Comparison of ENCODE assay signal across 8 cellular contexts in genomic region chr1:84506729-84507453, GRCh38. TPM values are rescaled to one million over a fixed set of nuclear protein-coding genes. Genes with fewer than 3 reads are reported as not detected.
DNase-seq lines count a peak whose midpoint lies in the region; ATAC-seq and TF ChIP-seq lines count a peak whose summit lies in the region.

No MANE protein-coding gene starts in this region.

- peak overlapping the region; percentile 81 for H2AFZ ChIP-seq in SK-N-SH (ENCODE audit: low read depth)

- peak overlapping the region; percentile 71 to 81 for H3K4me3 ChIP-seq in SK-N-SH (ENCODE audit: low read depth in 2 of 2, low read length in 1 of 2)

- H3K36me3 Mint-ChIP-seq in WTC11, result 0 out of 2 replicates have a peak, but pooled peaks cover 6% of the 10 kb centered on the region
- peaks cover 37% of the 10 kb centered on the region for H3K36me3 Mint-ChIP-seq in stimulated activated effector memory CD8-positive, alpha-beta T cell treated with anti-CD3 and anti-CD28 coated beads, Interleukin-12 subunit alpha, Interleukin-12 subunit beta, amount 100 ng/mL, for 72 hours

- CTCF ChIA-PET in SK-N-SH (lab: Yijun Ruan, JAX), result interaction anchor here (0.7 to 4.2 kb wide), 3 partner anchors 17 to 114 kb away, joined by 3 to 28 read pairs (median 3); no protein-coding TSS in a partner anchor
- CTCF ChIA-PET in WTC11 (lab: Charles Lee), result interaction anchor here (0.8 to 2.0 kb wide), 12 partner anchors 66 to 275 kb away, joined by 3 to 12 read pairs (median 6); partner anchors contain the start of gene CTBS

- H3K27ac ChIP-seq in SK-N-SH (ENCODE audit: low read depth in 2 of 2, low read length in 1 of 2), result peak overlapping the region; percentile 94 to 99

- no peak for TF ChIP-seq RAD21 in SK-N-SH (IDR thresholded peaks at IDR 0.05; ENCODE audit: low read length)

- H3K4me1 Mint-ChIP-seq in WTC11, result peaks cover 29% of the 10 kb centered on the region
- H3K4me1 Mint-ChIP-seq in stimulated activated effector memory CD8-positive, alpha-beta T cell treated with anti-CD3 and anti-CD28 coated beads, Interleukin-12 subunit alpha, Interleukin-12 subunit beta, amount 100 ng/mL, for 72 hours, result peaks cover 19% of the 10 kb centered on the region

- peaks cover 11% of the 10 kb centered on the region for H3K9me3 Mint-ChIP-seq in WTC11
- no peaks in the 10 kb centered on the region for H3K9me3 Mint-ChIP-seq in stimulated activated effector memory CD8-positive, alpha-beta T cell treated with anti-CD3 and anti-CD28 coated beads, Interleukin-12 subunit alpha, Interleukin-12 subunit beta, amount 100 ng/mL, for 72 hours

- WGBS in SK-N-SH (ENCODE audit: low lambda C conversion rate), result 19% methylated on average over 19 of the region's 26 CpGs

- no peaks in the 10 kb centered on the region; the same call in 1 of the 2 replicates for H3K27me3 Mint-ChIP-seq in WTC11 (ENCODE audit: low read depth)

- H3K4me3 Mint-ChIP-seq in WTC11, result peak overlapping the region; percentile 100
- peak overlapping the region; percentile 94 for H3K4me3 Mint-ChIP-seq in stimulated activated effector memory CD8-positive, alpha-beta T cell treated with anti-CD3 and anti-CD28 coated beads, Interleukin-12 subunit alpha, Interleukin-12 subunit beta, amount 100 ng/mL, for 72 hours

- POLR2A ChIA-PET in SK-N-SH (lab: Yijun Ruan, JAX), result interaction anchor here (0.6 to 1.9 kb wide), 5 partner anchors 29 to 182 kb away, joined by 3 to 12 read pairs (median 4); partner anchors contain the start of gene CTBS
- POLR2A ChIA-PET in WTC11 (lab: Charles Lee), result interaction anchor here (0.8 to 1.7 kb wide), 4 partner anchors 27 to 276 kb away, joined by 3 to 7 read pairs (median 4); partner anchors contain the start of gene CTBS

- peaks cover 2 to 12% of the 10 kb centered on the region in 2 experiments for H3K36me3 ChIP-seq in SK-N-SH (replicated peaks in 1 of 2; ENCODE audit: control insufficient read depth in 1 of 2, insufficient read depth in 2 of 2, low read length in 1 of 2)

- H3K9me2 ChIP-seq in SK-N-SH, result no peaks in the 10 kb centered on the region

- ATAC-seq in SK-N-SH treated with all-trans-retinoic acid at 6 μM for 48 hours (no peak), WTC11 (peak; percentile 62), HG02623 (IDR thresholded peaks at IDR 0.05; ENCODE audit: unreplicated experiment) (no peak)
- ATAC-seq in stimulated activated effector memory CD8-positive, alpha-beta T cell treated with anti-CD3 and anti-CD28 coated beads, Interleukin-12 subunit alpha, Interleukin-12 subunit beta, amount 100 ng/mL, for 72 hours, result no peak

- peak overlapping the region; percentile 86 for H3K4me2 ChIP-seq in SK-N-SH

- DNase-seq in SK-N-SH (peak; percentile 9), WTC11 (ENCODE audit: low spot score) (no peak), glomerular endothelial cell (ENCODE audit: extremely low read depth, low read depth, low spot score) (peak; percentile 7)
- DNase-seq in stimulated activated effector memory CD8-positive, alpha-beta T cell treated with anti-CD3 and anti-CD28 coated beads, Interleukin-12 subunit alpha, Interleukin-12 subunit beta, amount 100 ng/mL, for 72 hours (ENCODE audit: low spot score in 2 of 2), result no peak
- DNase-seq in activated CD4-positive, CD25-positive, alpha-beta regulatory T cell treated with anti-CD3 and anti-CD28 coated beads, Interleukin-2, amount 50 U/mL, for 72 hours, result no peak
- no peak for DNase-seq in stimulated activated CD4-positive, alpha-beta T cell treated with anti-CD3 and anti-CD28 coated beads, Interleukin-4, amount 100 ng/mL, for 4 hours

- 0 out of 2 replicates have a peak, but pooled peaks cover 8% of the 10 kb centered on the region for H3K9me3 ChIP-seq in SK-N-SH

- peak overlapping the region; percentile 93 for H3K9ac ChIP-seq in SK-N-SH

- TF ChIP-seq EP300 in SK-N-SH (IDR thresholded peaks at IDR 0.05; ENCODE audit: borderline replicate concordance in 1 of 2, low read depth in 1 of 2, low read length in 1 of 2), result no peak

- no peaks in the 10 kb centered on the region for H3K27me3 ChIP-seq in SK-N-SH (ENCODE audit: insufficient read depth)

- TF ChIP-seq CTCF in SK-N-SH (IDR thresholded peaks at IDR 0.05) (no peak), WTC11 (IDR thresholded peaks at IDR 0.05) (no peak)

- H3K4me1 ChIP-seq in SK-N-SH (ENCODE audit: control insufficient read depth in 1 of 2, insufficient read depth in 2 of 2, low read depth in 1 of 2, low read length in 1 of 2), result peaks cover 8 to 19% of the 10 kb centered on the region in 2 experiments; a peak in 3 of 4 replicates

- peak overlapping the region; percentile 91 for H3K27ac Mint-ChIP-seq in WTC11
- H3K27ac Mint-ChIP-seq in stimulated activated effector memory CD8-positive, alpha-beta T cell treated with anti-CD3 and anti-CD28 coated beads, Interleukin-12 subunit alpha, Interleukin-12 subunit beta, amount 100 ng/mL, for 72 hours, result peak overlapping the region; percentile 98

- peaks cover 53% of the 10 kb centered on the region for H3K79me2 ChIP-seq in SK-N-SH (ENCODE audit: insufficient read depth)

- peaks cover 7% of the 10 kb centered on the region for H3F3A ChIP-seq in SK-N-SH (replicated peaks; ENCODE audit: insufficient read depth)

- peaks cover 32% of the 10 kb centered on the region for H4K20me1 ChIP-seq in SK-N-SH (ENCODE audit: insufficient read depth)

TF ChIP-seq in SK-N-SH, 30 proteins besides CTCF, POLR2A, EP300 and RAD21 (continues in another document):
- TF ChIP-seq MXI1 (IDR thresholded peaks at IDR 0.05; ENCODE audit: low read depth, low read length), result no peak
- no peak for TF ChIP-seq POLR2AphosphoS5 (IDR thresholded peaks at IDR 0.05; ENCODE audit: low read depth, low read length)
- TF ChIP-seq FOXJ3 (CRISPR knock-in tag; IDR thresholded peaks at IDR 0.05), result no peak
- TF ChIP-seq GABPA (IDR thresholded peaks at IDR 0.05; ENCODE audit: low read depth), result no peak
- no peak for TF ChIP-seq ELF1 (IDR thresholded peaks at IDR 0.05)
- TF ChIP-seq FOSL2 (IDR thresholded peaks at IDR 0.05; ENCODE audit: borderline replicate concordance, low read depth), result no peak
- TF ChIP-seq NRF1 (IDR thresholded peaks at IDR 0.05; ENCODE audit: low read depth, low read length), result no peak
- TF ChIP-seq MEF2A (IDR thresholded peaks at IDR 0.05; ENCODE audit: borderline replicate concordance, low read depth), result no peak
- no peak for TF ChIP-seq MAX (IDR thresholded peaks at IDR 0.05; ENCODE audit: low read depth)
- no peak for TF ChIP-seq TEAD4 (IDR thresholded peaks at IDR 0.05; ENCODE audit: borderline replicate concordance, insufficient read depth)

TF ChIP-seq in SK-N-SH treated with all-trans-retinoic acid at 6 μM for 48 hours, 23 proteins besides CTCF, POLR2A, EP300 and RAD21 (continues in another document):
- TF ChIP-seq TCF4 (CRISPR knock-in tag; IDR thresholded peaks at IDR 0.05; ENCODE audit: borderline replicate concordance), result no peak
- no peak for TF ChIP-seq ZC3H10 (CRISPR knock-in tag; IDR thresholded peaks at IDR 0.05)
- TF ChIP-seq POU6F1 (CRISPR knock-in tag; IDR thresholded peaks at IDR 0.05; ENCODE audit: borderline replicate concordance, low read depth), result no peak
- no peak for TF ChIP-seq ZNF565 (CRISPR knock-in tag; conservative IDR thresholded peaks at IDR 0.05; ENCODE audit: low read depth)
- TF ChIP-seq ZFP3 (CRISPR knock-in tag; IDR thresholded peaks at IDR 0.05), result no peak

TF ChIP-seq in WTC11, 78 proteins besides CTCF, POLR2A, EP300 and RAD21 (continues in another document):
- TF ChIP-seq RORB (CRISPR knock-in tag; IDR thresholded peaks at IDR 0.05) (no peak), ELF4 (CRISPR knock-in tag; IDR thresholded peaks at IDR 0.05; ENCODE audit: low read depth) (no peak), NR3C1 (CRISPR knock-in tag; conservative IDR thresholded peaks at IDR 0.05; ENCODE audit: low read depth) (no peak), TEAD1 (CRISPR knock-in tag; IDR thresholded peaks at IDR 0.05) (no peak), MLX (CRISPR knock-in tag; IDR thresholded peaks at IDR 0.05) (no peak), ZNF138 (CRISPR knock-in tag; conservative IDR thresholded peaks at IDR 0.05) (no peak)
- TF ChIP-seq, protein P1, sequence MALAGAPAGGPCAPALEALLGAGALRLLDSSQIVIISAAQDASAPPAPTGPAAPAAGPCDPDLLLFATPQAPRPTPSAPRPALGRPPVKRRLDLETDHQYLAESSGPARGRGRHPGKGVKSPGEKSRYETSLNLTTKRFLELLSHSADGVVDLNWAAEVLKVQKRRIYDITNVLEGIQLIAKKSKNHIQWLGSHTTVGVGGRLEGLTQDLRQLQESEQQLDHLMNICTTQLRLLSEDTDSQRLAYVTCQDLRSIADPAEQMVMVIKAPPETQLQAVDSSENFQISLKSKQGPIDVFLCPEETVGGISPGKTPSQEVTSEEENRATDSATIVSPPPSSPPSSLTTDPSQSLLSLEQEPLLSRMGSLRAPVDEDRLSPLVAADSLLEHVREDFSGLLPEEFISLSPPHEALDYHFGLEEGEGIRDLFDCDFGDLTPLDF (CRISPR knock-in tag; IDR thresholded peaks at IDR 0.05), result no peak

RNA-seq across cellular contexts. Expression of gene GNG5, which starts 0.5 kb away (rescaled TPM):
- 67.0 and 104 TPM in 2 replicates for polyA plus RNA-seq in SK-N-SH (2012; rRNA removed)
- 120 and 122 TPM in 2 replicates for polyA plus RNA-seq in SK-N-SH (2012; cell fraction: cytosol; rRNA removed)
- polyA plus RNA-seq in SK-N-SH (2012; cell fraction: nucleus; rRNA removed), result 30.2 and 33.5 TPM in 2 replicates
- 108 to 122 TPM (median 111 TPM) in 3 replicates for total RNA-seq in WTC11 (2021)
- total RNA-seq in glomerular endothelial cell, result 180 and 183 TPM in 2 replicates

RNA-seq across cellular contexts. Expression of gene SPATA1, which starts 0.7 kb away (rescaled TPM):
- 1.2 and 1.6 TPM in 2 replicates for polyA plus RNA-seq in SK-N-SH (2012; rRNA removed)
- polyA plus RNA-seq in SK-N-SH (2012; cell fraction: cytosol; rRNA removed), result 0.72 and 0.73 TPM in 2 replicates
- 2.6 TPM in 2 replicates for polyA plus RNA-seq in SK-N-SH (2012; cell fraction: nucleus; rRNA removed)
- 0.85 to 0.92 TPM in 2 of 3 replicates, not detected in the other for total RNA-seq in WTC11 (2021)
- total RNA-seq in glomerular endothelial cell, result 7.2 TPM in 1 of 2 replicates, not detected in the other

RNA-seq across cellular contexts. Expression of gene RPF1, which starts 27.8 kb away (rescaled TPM):
- polyA plus RNA-seq in SK-N-SH (2012; rRNA removed), result 22.6 and 27.1 TPM in 2 replicates
- polyA plus RNA-seq in SK-N-SH (2012; cell fraction: cytosol; rRNA removed), result 34.6 and 45.8 TPM in 2 replicates
- 8.4 and 17.0 TPM in 2 replicates for polyA plus RNA-seq in SK-N-SH (2012; cell fraction: nucleus; rRNA removed)
- 30.3 to 33.8 TPM (median 31.7 TPM) in 3 replicates for total RNA-seq in WTC11 (2021)
- 34.6 and 44.9 TPM in 2 replicates for total RNA-seq in glomerular endothelial cell

Comparison
In these comparisons a context has a peak if more than half of its experiments do, and no peak if none do; other contexts are left out.
1. DNase-seq: peak in SK-N-SH (single experiment) and glomerular endothelial cell (single experiment); none in WTC11 (single experiment), stimulated activated effector memory CD8-positive, alpha-beta T cell treated with anti-CD3 and anti-CD28 coated beads, Interleukin-12 subunit alpha, Interleukin-12 subunit beta, amount 100 ng/mL, for 72 hours (0 of 2), activated CD4-positive, CD25-positive, alpha-beta regulatory T cell treated with anti-CD3 and anti-CD28 coated beads, Interleukin-2, amount 50 U/mL, for 72 hours (single experiment) and stimulated activated CD4-positive, alpha-beta T cell treated with anti-CD3 and anti-CD28 coated beads, Interleukin-4, amount 100 ng/mL, for 4 hours (0 of 2).